8 cellular contexts compared by ENCODE assay signal in genomic region chr5:136132557-136133415, GRCh38. TPM values are rescaled to one million over a fixed set of nuclear protein-coding genes. Genes with fewer than 3 reads are reported as not detected.
DNase-seq lines count a peak whose midpoint lies in the region; ATAC-seq and TF ChIP-seq lines count a peak whose summit lies in the region.

Gene SMAD5, plus strand, starts transcription at chr5:136132845. Its CDS starts 20,916 bp downstream, at chr5:136153761.

- DNase-seq in GM10266 (ENCODE audit: extremely low spot score), result peak; percentile 98
- DNase-seq in HFFc6, result peak; percentile 94
- DNase-seq in NB4 (ENCODE audit: low read depth), result peak; percentile 94
- DNase-seq in activated naive CD8-positive, alpha-beta T cell treated with anti-CD3 and anti-CD28 coated beads, Interleukin-2, amount 10 ng/mL, durations not matched to agents 7 days and 5 days, result peak; percentile 88
- DNase-seq in Right ventricle myocardium inferior (ENCODE audit: missing footprints), result peak; percentile 97
- peak; percentile 96 to 98 (median 97) for DNase-seq in ovary

- peaks cover 3% of the 10 kb centered on the region; the same call in 1 of the 2 replicates for H3F3A ChIP-seq in SU-DHL-6 (ENCODE audit: insufficient read depth)

- no peaks in the 10 kb centered on the region for H3K36me3 Mint-ChIP-seq in HFFc6 (ENCODE audit: low read depth)
- no peaks in the 10 kb centered on the region for H3K36me3 Mint-ChIP-seq in activated naive CD8-positive, alpha-beta T cell treated with anti-CD3 and anti-CD28 coated beads, Interleukin-2, amount 10 ng/mL, durations not matched to agents 7 days and 5 days

- H3K36me3 ChIP-seq in SU-DHL-6 (ENCODE audit: low read length) (peaks cover 11% of the 10 kb centered on the region), ovary (no peaks in the 10 kb centered on the region), thymus (ENCODE audit: control insufficient read depth, insufficient read depth) (no peaks in the 10 kb centered on the region)

- peaks cover 5% of the 10 kb centered on the region for H3K4me1 ChIP-seq in ovary (ENCODE audit: insufficient read depth)
- peaks cover 5% of the 10 kb centered on the region for H3K4me1 ChIP-seq in thymus (ENCODE audit: control insufficient read depth, insufficient read depth, low read length)

- H3K27me3 Mint-ChIP-seq in HFFc6 (ENCODE audit: insufficient read depth), result peaks cover 8% of the 10 kb centered on the region; the same call in 1 of the 2 replicates
- peaks cover 47% of the 10 kb centered on the region for H3K27me3 Mint-ChIP-seq in activated naive CD8-positive, alpha-beta T cell treated with anti-CD3 and anti-CD28 coated beads, Interleukin-2, amount 10 ng/mL, durations not matched to agents 7 days and 5 days

- no peaks in the 10 kb centered on the region for H3K9me3 ChIP-seq in SU-DHL-6 (ENCODE audit: insufficient read depth, low read length)
- no peaks in the 10 kb centered on the region for H3K9me3 ChIP-seq in ovary
- no peaks in the 10 kb centered on the region for H3K9me3 ChIP-seq in thymus (ENCODE audit: control insufficient read depth)

- peaks cover 59% of the 10 kb centered on the region for H3K79me2 ChIP-seq in SU-DHL-6 (ENCODE audit: insufficient read depth, low read length)

- peak within 1 kb of the TSS; percentile 80 for H3K4me3 ChIP-seq in NB4 (ENCODE audit: low read depth, low read length)
- H3K4me3 ChIP-seq in SU-DHL-6 (ENCODE audit: insufficient read depth, low read length, poor library complexity, severe bottlenecking), result peak within 1 kb of the TSS; percentile 84
- H3K4me3 ChIP-seq in ovary, result peak within 1 kb of the TSS; percentile 75
- H3K4me3 ChIP-seq in thymus (ENCODE audit: low read length), result peak within 1 kb of the TSS; percentile 79

- H3K27me3 ChIP-seq in SU-DHL-6 (ENCODE audit: low read length) (no peaks in the 10 kb centered on the region), ovary (no peaks in the 10 kb centered on the region), thymus (ENCODE audit: control insufficient read depth, insufficient read depth) (peaks cover 7% of the 10 kb centered on the region)

- POLR2A ChIA-PET in activated naive CD8-positive, alpha-beta T cell treated with anti-CD3 and anti-CD28 coated beads, Interleukin-2, amount 10 ng/mL, durations not matched to agents 7 days and 5 days (lab: Charles Lee), result interaction anchor here (0.9 kb wide), 1 partner anchor 18 kb away, joined by 3 read pairs; no protein-coding TSS in a partner anchor

- peak within 1 kb of the TSS; percentile 98 for H3K4me2 ChIP-seq in SU-DHL-6 (ENCODE audit: low read depth, low read length, poor library complexity, severe bottlenecking)

- peaks cover 48% of the 10 kb centered on the region for H3K4me1 Mint-ChIP-seq in HFFc6 (ENCODE audit: low read depth)
- peaks cover 15% of the 10 kb centered on the region for H3K4me1 Mint-ChIP-seq in activated naive CD8-positive, alpha-beta T cell treated with anti-CD3 and anti-CD28 coated beads, Interleukin-2, amount 10 ng/mL, durations not matched to agents 7 days and 5 days

- H3K27ac Mint-ChIP-seq in HFFc6, result peak within 1 kb of the TSS; percentile 91
- peak within 1 kb of the TSS; percentile 78 for H3K27ac Mint-ChIP-seq in activated naive CD8-positive, alpha-beta T cell treated with anti-CD3 and anti-CD28 coated beads, Interleukin-2, amount 10 ng/mL, durations not matched to agents 7 days and 5 days

- peak within 1 kb of the TSS; percentile 79 for H2AFZ ChIP-seq in SU-DHL-6 (ENCODE audit: low read depth, low read length, severe bottlenecking)

- H3K9ac ChIP-seq in SU-DHL-6 (ENCODE audit: low read length), result peak within 1 kb of the TSS; percentile 89

- peak; percentile 47 for TF ChIP-seq EP300 in ovary (IDR thresholded peaks at IDR 0.05)

- no peaks in the 10 kb centered on the region for H3K9me3 Mint-ChIP-seq in HFFc6
- no peaks in the 10 kb centered on the region for H3K9me3 Mint-ChIP-seq in activated naive CD8-positive, alpha-beta T cell treated with anti-CD3 and anti-CD28 coated beads, Interleukin-2, amount 10 ng/mL, durations not matched to agents 7 days and 5 days

- TF ChIP-seq CTCF in GM10266 (IDR thresholded peaks at IDR 0.05; ENCODE audit: control insufficient read depth, insufficient read depth, low read depth, missing control alignments) (no peak), HFFc6 (IDR thresholded peaks at IDR 0.05) (no peak), NB4 (IDR thresholded peaks at IDR 0.05; ENCODE audit: low read depth, low read length) (no peak), SU-DHL-6 (IDR thresholded peaks at IDR 0.05; ENCODE audit: insufficient read depth, low read length, poor library complexity, severe bottlenecking) (no peak), ovary (IDR thresholded peaks at IDR 0.05) (peak in 2 of 3 donors; percentile 19 to 20)

- 0% methylated on average over 70 to 93 of the region's 93 CpGs for WGBS in ovary, 3 donors
- WGBS in thymus, result under 1% methylated on average over 93 of the region's 93 CpGs

- H3K27ac ChIP-seq in SU-DHL-6 (ENCODE audit: low read depth, low read length) (peak within 1 kb of the TSS; percentile 79), ovary (peak within 1 kb of the TSS; percentile 89 to 91), thymus (ENCODE audit: low read depth) (peak within 1 kb of the TSS; percentile 89)

- peak within 1 kb of the TSS; percentile 94 for H3K4me3 Mint-ChIP-seq in HFFc6
- peak within 1 kb of the TSS; percentile 94 for H3K4me3 Mint-ChIP-seq in activated naive CD8-positive, alpha-beta T cell treated with anti-CD3 and anti-CD28 coated beads, Interleukin-2, amount 10 ng/mL, durations not matched to agents 7 days and 5 days

- intact Hi-C loops in Right ventricle myocardium inferior (cut with DNase I) (loop anchor here (2.0 kb wide), 1 partner anchor 44 kb away; no protein-coding TSS in a partner anchor), ovary (cut with DNase I) (loop anchor here in 1 of 4 donors (10.0 kb wide), 1 partner anchor 48 kb away; no protein-coding TSS in a partner anchor)

- H4K20me1 ChIP-seq in SU-DHL-6 (ENCODE audit: low read depth, low read length), result peaks cover 35% of the 10 kb centered on the region

- H3K9me2 ChIP-seq in SU-DHL-6 (replicated peaks; ENCODE audit: insufficient read depth, low read length), result no peaks in the 10 kb centered on the region

- peak; percentile 91 for ATAC-seq in activated naive CD8-positive, alpha-beta T cell treated with anti-CD3 and anti-CD28 coated beads, Interleukin-2, amount 10 ng/mL, durations not matched to agents 7 days and 5 days (ENCODE audit: low read depth)
- peak; percentile 99 for ATAC-seq in Right ventricle myocardium inferior

- peak; percentile 56 for TF ChIP-seq POLR2A in NB4 (IDR thresholded peaks at IDR 0.05; ENCODE audit: extremely low read depth, insufficient read length)
- peak; percentile 91 for TF ChIP-seq POLR2A in ovary (IDR thresholded peaks at IDR 0.05)

RNA-seq across cellular contexts. Expression of gene SMAD5, which starts in this region (rescaled TPM):
- total RNA-seq in HFFc6 (2021; fragmentation: NEBNext Ultra II Directional; extraction: Animal tissue kit (Norgen Biotek cat#: 25700)), result 10 to 100 TPM; 54.9 to 66.9 (median 62.6) TPM
- 10 to 100 TPM; 22.9 to 29.6 TPM for total RNA-seq in activated naive CD8-positive, alpha-beta T cell treated with anti-CD3 and anti-CD28 coated beads, Interleukin-2, amount 10 ng/mL, durations not matched to agents 7 days and 5 days
- total RNA-seq in Right ventricle myocardium inferior, result 42.0 TPM
- 100 to 1,000 TPM in 5 of 7 donors, 10 to 100 TPM in 2; 41.8 to 130 (median 112) TPM for total RNA-seq in ovary
- 10 to 100 TPM; 20.3 to 33.7 TPM for polyA plus RNA-seq in ovary
- 12.2 TPM for polyA plus RNA-seq in thymus

Comparison
In these comparisons a context has a peak if more than half of its experiments do, and no peak if none do; other contexts are left out.
1. Peak in every context shown above with its lines: DNase-seq, ATAC-seq, H3K4me3 ChIP-seq and H3K27ac ChIP-seq.
2. CTCF ChIP-seq: peak in ovary (2 of 3); none in GM10266 (single experiment), HFFc6 (single experiment), NB4 (single experiment) and SU-DHL-6 (single experiment).